In the genomic region with DNA sequence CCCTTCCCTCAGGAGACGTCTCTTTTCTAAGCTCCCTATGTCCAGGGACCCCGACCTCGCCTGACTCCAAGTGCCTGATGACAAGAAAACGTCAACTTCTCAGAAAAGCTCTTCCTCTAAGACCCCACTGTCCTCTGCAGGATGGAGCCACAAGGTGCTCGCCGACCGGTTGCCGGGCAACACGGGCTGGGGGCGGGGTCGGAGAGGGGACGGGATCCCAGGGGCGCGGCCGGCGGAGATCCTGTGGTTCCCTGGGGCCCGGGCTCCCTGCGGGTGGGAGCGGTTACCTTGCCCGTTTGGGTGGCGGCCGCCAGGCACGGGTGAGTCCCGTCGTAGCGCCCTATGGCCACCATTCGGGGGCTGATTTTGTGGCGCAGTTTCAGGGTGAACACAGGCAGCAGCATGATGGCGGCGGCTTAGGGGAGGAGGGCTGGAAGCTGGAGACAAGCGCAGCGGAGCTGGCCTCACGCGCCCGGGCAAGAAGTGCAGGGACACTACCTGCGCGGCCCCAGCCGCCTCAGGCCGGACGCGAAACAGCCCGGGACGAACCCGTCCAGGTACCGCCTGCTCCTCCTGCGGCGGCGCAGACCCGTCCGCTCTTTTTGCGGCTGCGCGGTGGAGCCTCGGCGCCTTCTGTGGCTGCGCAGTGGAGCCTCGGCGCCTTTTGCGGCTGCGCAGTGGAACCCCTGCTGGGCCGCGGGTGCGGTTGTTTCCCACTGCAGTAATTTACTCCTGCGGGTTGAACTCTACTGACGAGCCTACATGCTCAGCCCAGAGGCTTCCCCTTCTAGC, we compare ENCODE assay signal across 1 cellular context.
TF ChIP-seq lines count a peak whose summit lies in the region.

A gene with protein sequence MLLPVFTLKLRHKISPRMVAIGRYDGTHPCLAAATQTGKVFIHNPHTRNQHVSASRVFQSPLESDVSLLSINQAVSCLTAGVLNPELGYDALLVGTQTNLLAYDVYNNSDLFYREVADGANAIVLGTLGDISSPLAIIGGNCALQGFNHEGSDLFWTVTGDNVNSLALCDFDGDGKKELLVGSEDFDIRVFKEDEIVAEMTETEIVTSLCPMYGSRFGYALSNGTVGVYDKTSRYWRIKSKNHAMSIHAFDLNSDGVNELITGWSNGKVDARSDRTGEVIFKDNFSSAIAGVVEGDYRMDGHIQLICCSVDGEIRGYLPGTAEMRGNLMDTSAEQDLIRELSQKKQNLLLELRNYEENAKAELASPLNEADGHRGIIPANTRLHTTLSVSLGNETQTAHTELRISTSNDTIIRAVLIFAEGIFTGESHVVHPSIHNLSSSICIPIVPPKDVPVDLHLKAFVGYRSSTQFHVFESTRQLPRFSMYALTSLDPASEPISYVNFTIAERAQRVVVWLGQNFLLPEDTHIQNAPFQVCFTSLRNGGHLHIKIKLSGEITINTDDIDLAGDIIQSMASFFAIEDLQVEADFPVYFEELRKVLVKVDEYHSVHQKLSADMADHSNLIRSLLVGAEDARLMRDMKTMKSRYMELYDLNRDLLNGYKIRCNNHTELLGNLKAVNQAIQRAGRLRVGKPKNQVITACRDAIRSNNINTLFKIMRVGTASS (minus strand): TSS at position 566 of the 792 bp plus-strand sequence. CDS start 162 bp downstream, at position 404.

TF ChIP-seq in HepG2, 621 proteins besides CTCF, POLR2A, EP300 and RAD21 (continued from another document and continues in another):
- no peak for TF ChIP-seq CREM (IDR thresholded peaks at IDR 0.05)
- TF ChIP-seq CREM (CRISPR knock-in tag; IDR thresholded peaks at IDR 0.05) = no peak
- peak; percentile 16; the same call in 1 of the 2 replicates for TF ChIP-seq FOSL2 (CRISPR knock-in tag; IDR thresholded peaks at IDR 0.05)
- peak; percentile 63; the same call in 1 of the 2 replicates for TF ChIP-seq SP4 (CRISPR knock-in tag; IDR thresholded peaks at IDR 0.05)
- 0 out of 2 replicates have a peak, but pooled peaks have one; percentile 3 for TF ChIP-seq ZBTB39 (CRISPR knock-in tag; IDR thresholded peaks at IDR 0.05)
- TF ChIP-seq EHMT2 (IDR thresholded peaks at IDR 0.05; ENCODE audit: borderline replicate concordance, low read depth, low read length) = no peak
- no peak for TF ChIP-seq PHF21A (CRISPR knock-in tag; IDR thresholded peaks at IDR 0.05)
- TF ChIP-seq ZNF234 (CRISPR knock-in tag; conservative IDR thresholded peaks at IDR 0.05) = peak; percentile 77; the same call in 1 of the 2 replicates
- TF ChIP-seq CBFB (CRISPR knock-in tag; IDR thresholded peaks at IDR 0.05) = peak; percentile 86
- no peak for TF ChIP-seq ZNF251 (CRISPR knock-in tag; IDR thresholded peaks at IDR 0.05)
- no peak for TF ChIP-seq FOXK2 (IDR thresholded peaks at IDR 0.05)
- no peak for TF ChIP-seq TRIM24 (CRISPR knock-in tag; IDR thresholded peaks at IDR 0.05)
- no peak; the same call in 1 of the 2 replicates for TF ChIP-seq ZNF317 (CRISPR knock-in tag; IDR thresholded peaks at IDR 0.05)
- peak; percentile 95 for TF ChIP-seq ZNF274 (CRISPR knock-in tag; IDR thresholded peaks at IDR 0.05)
- peak; percentile 48; the same call in 1 of the 2 replicates for TF ChIP-seq HOXA3 (CRISPR knock-in tag; IDR thresholded peaks at IDR 0.05)
- TF ChIP-seq MYNN (CRISPR knock-in tag; IDR thresholded peaks at IDR 0.05; ENCODE audit: low read depth) = no peak; the same call in 1 of the 2 replicates
- peak; percentile 44; the same call in 1 of the 2 replicates for TF ChIP-seq ZNF678 (CRISPR knock-in tag; IDR thresholded peaks at IDR 0.05)
- TF ChIP-seq SMAD3 (CRISPR knock-in tag; IDR thresholded peaks at IDR 0.05) = peak; percentile 11; the same call in 1 of the 2 replicates
- 0 out of 2 replicates have a peak, but pooled peaks have one; percentile 36 for TF ChIP-seq BCL6 (CRISPR knock-in tag; IDR thresholded peaks at IDR 0.05)
- TF ChIP-seq MIXL1 (CRISPR knock-in tag; IDR thresholded peaks at IDR 0.05) = no peak
- TF ChIP-seq, protein P1, sequence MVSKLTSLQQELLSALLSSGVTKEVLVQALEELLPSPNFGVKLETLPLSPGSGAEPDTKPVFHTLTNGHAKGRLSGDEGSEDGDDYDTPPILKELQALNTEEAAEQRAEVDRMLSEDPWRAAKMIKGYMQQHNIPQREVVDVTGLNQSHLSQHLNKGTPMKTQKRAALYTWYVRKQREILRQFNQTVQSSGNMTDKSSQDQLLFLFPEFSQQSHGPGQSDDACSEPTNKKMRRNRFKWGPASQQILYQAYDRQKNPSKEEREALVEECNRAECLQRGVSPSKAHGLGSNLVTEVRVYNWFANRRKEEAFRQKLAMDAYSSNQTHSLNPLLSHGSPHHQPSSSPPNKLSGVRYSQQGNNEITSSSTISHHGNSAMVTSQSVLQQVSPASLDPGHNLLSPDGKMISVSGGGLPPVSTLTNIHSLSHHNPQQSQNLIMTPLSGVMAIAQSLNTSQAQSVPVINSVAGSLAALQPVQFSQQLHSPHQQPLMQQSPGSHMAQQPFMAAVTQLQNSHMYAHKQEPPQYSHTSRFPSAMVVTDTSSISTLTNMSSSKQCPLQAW (CRISPR knock-in tag; IDR thresholded peaks at IDR 0.05) = peak; percentile 89
- TF ChIP-seq ZNF136 (CRISPR knock-in tag; IDR thresholded peaks at IDR 0.05; ENCODE audit: low read depth) = no peak
- peak; percentile 60 for TF ChIP-seq ZBTB25 (CRISPR knock-in tag; IDR thresholded peaks at IDR 0.05)
- TF ChIP-seq DBP (CRISPR knock-in tag; IDR thresholded peaks at IDR 0.05; ENCODE audit: not compliant biosample characterization) = no peak
- TF ChIP-seq KLF16 (CRISPR knock-in tag; IDR thresholded peaks at IDR 0.05) = peak in 1 of 2 experiments; percentile 89; a peak in 2 of 4 replicates
- TF ChIP-seq, protein P2, sequence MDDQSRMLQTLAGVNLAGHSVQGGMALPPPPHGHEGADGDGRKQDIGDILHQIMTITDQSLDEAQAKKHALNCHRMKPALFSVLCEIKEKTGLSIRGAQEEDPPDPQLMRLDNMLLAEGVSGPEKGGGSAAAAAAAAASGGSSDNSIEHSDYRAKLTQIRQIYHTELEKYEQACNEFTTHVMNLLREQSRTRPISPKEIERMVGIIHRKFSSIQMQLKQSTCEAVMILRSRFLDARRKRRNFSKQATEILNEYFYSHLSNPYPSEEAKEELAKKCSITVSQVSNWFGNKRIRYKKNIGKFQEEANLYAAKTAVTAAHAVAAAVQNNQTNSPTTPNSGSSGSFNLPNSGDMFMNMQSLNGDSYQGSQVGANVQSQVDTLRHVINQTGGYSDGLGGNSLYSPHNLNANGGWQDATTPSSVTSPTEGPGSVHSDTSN (CRISPR knock-in tag; IDR thresholded peaks at IDR 0.05; ENCODE audit: borderline replicate concordance) = no peak
- TF ChIP-seq, protein P3, sequence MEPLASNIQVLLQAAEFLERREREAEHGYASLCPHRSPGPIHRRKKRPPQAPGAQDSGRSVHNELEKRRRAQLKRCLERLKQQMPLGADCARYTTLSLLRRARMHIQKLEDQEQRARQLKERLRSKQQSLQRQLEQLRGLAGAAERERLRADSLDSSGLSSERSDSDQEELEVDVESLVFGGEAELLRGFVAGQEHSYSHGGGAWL (CRISPR knock-in tag; IDR thresholded peaks at IDR 0.05) = peak; percentile 85
- no peak for TF ChIP-seq ZFP1 (CRISPR knock-in tag; IDR thresholded peaks at IDR 0.05)
- TF ChIP-seq GABPB1 (CRISPR knock-in tag; IDR thresholded peaks at IDR 0.05) = peak; percentile 87
- no peak for TF ChIP-seq ZNF746 (CRISPR knock-in tag; IDR thresholded peaks at IDR 0.05)
- TF ChIP-seq ZNF441 (CRISPR knock-in tag; IDR thresholded peaks at IDR 0.05; ENCODE audit: borderline replicate concordance) = peak; percentile 53; the same call in 1 of the 2 replicates
- no peak for TF ChIP-seq HOXA9 (CRISPR knock-in tag; IDR thresholded peaks at IDR 0.05; ENCODE audit: borderline replicate concordance)
- TF ChIP-seq HMG20A (CRISPR knock-in tag; IDR thresholded peaks at IDR 0.05; ENCODE audit: borderline replicate concordance) = no peak
- TF ChIP-seq, protein P4, sequence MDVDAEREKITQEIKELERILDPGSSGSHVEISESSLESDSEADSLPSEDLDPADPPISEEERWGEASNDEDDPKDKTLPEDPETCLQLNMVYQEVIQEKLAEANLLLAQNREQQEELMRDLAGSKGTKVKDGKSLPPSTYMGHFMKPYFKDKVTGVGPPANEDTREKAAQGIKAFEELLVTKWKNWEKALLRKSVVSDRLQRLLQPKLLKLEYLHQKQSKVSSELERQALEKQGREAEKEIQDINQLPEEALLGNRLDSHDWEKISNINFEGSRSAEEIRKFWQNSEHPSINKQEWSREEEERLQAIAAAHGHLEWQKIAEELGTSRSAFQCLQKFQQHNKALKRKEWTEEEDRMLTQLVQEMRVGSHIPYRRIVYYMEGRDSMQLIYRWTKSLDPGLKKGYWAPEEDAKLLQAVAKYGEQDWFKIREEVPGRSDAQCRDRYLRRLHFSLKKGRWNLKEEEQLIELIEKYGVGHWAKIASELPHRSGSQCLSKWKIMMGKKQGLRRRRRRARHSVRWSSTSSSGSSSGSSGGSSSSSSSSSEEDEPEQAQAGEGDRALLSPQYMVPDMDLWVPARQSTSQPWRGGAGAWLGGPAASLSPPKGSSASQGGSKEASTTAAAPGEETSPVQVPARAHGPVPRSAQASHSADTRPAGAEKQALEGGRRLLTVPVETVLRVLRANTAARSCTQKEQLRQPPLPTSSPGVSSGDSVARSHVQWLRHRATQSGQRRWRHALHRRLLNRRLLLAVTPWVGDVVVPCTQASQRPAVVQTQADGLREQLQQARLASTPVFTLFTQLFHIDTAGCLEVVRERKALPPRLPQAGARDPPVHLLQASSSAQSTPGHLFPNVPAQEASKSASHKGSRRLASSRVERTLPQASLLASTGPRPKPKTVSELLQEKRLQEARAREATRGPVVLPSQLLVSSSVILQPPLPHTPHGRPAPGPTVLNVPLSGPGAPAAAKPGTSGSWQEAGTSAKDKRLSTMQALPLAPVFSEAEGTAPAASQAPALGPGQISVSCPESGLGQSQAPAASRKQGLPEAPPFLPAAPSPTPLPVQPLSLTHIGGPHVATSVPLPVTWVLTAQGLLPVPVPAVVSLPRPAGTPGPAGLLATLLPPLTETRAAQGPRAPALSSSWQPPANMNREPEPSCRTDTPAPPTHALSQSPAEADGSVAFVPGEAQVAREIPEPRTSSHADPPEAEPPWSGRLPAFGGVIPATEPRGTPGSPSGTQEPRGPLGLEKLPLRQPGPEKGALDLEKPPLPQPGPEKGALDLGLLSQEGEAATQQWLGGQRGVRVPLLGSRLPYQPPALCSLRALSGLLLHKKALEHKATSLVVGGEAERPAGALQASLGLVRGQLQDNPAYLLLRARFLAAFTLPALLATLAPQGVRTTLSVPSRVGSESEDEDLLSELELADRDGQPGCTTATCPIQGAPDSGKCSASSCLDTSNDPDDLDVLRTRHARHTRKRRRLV (CRISPR knock-in tag; IDR thresholded peaks at IDR 0.05) = peak; percentile 63; the same call in 1 of the 2 replicates
- TF ChIP-seq, protein P5, sequence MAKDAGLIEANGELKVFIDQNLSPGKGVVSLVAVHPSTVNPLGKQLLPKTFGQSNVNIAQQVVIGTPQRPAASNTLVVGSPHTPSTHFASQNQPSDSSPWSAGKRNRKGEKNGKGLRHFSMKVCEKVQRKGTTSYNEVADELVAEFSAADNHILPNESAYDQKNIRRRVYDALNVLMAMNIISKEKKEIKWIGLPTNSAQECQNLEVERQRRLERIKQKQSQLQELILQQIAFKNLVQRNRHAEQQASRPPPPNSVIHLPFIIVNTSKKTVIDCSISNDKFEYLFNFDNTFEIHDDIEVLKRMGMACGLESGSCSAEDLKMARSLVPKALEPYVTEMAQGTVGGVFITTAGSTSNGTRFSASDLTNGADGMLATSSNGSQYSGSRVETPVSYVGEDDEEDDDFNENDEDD (CRISPR knock-in tag; IDR thresholded peaks at IDR 0.05; ENCODE audit: borderline replicate concordance) = peak; percentile 74; the same call in 1 of the 2 replicates
- 0 out of 2 replicates have a peak, but pooled peaks have one; percentile 45 for TF ChIP-seq ZNF564 (CRISPR knock-in tag; IDR thresholded peaks at IDR 0.05)
- 0 out of 2 replicates have a peak, but pooled peaks have one; percentile 19 for TF ChIP-seq JUND (CRISPR knock-in tag; IDR thresholded peaks at IDR 0.05)
- 0 out of 2 replicates have a peak, but pooled peaks have one; percentile 52 for TF ChIP-seq ZNF576 (CRISPR knock-in tag; IDR thresholded peaks at IDR 0.05)
- 0 out of 2 replicates have a peak, but pooled peaks have one; percentile 76 for TF ChIP-seq ZNF83 (CRISPR knock-in tag; IDR thresholded peaks at IDR 0.05; ENCODE audit: borderline replicate concordance)
